ENCODE assay signal across 1 cellular context in genomic region chr21:38323721-38324591, GRCh38.
TF ChIP-seq lines count a peak whose summit lies in the region.

No MANE protein-coding gene starts in this region.

TF ChIP-seq in GM23338, 12 proteins besides CTCF, POLR2A, EP300 and RAD21 (continued from another document):
- TF ChIP-seq ZNF462 (CRISPR knock-in tag; IDR thresholded peaks at IDR 0.05) = no peak
- no peak for TF ChIP-seq EZH2 (IDR thresholded peaks at IDR 0.05; ENCODE audit: low read depth, unreplicated experiment)
- no peak for TF ChIP-seq NANOG (IDR thresholded peaks at IDR 0.05; ENCODE audit: borderline replicate concordance)
- TF ChIP-seq ZNF114 (CRISPR knock-in tag; IDR thresholded peaks at IDR 0.05) = no peak
